27 cellular contexts compared by ENCODE assay signal in genomic region chr12:121652767-121653497, GRCh38. TPM values are rescaled to one million over a fixed set of nuclear protein-coding genes. Genes with fewer than 3 reads are reported as not detected.
DNase-seq lines count a peak whose midpoint lies in the region; ATAC-seq, FAIRE-seq and TF ChIP-seq lines count a peak whose summit lies in the region.
"Had no signal": no experiment of that assay in that cellular context is flagged by ENCODE, and none has a peak within 500 bp of the region (broad histone marks: within the 10 kb centered on the region; RNA-seq: fewer than 3 reads in every experiment).

No MANE protein-coding gene starts in this region.

- H3F3A ChIP-seq in OCI-LY1 (ENCODE audit: insufficient read depth, low read length), result no peaks in the 10 kb centered on the region

- H4K20me1 ChIP-seq in HepG2 (ENCODE audit: insufficient read depth, low read length) (no peaks in the 10 kb centered on the region), OCI-LY1 (ENCODE audit: insufficient read depth, low read length) (no peaks in the 10 kb centered on the region), keratinocyte (ENCODE audit: control insufficient read depth, extremely low read depth, insufficient read depth, low read length) (no peaks in the 10 kb centered on the region)

- peak; percentile 27 for DNase-seq in HepG2 (ENCODE audit: low spot score)
- DNase-seq in right lobe of liver, result no peak
- no peak for DNase-seq in keratinocyte (ENCODE audit: low read depth, low spot score)
- DNase-seq in SHP77 (lab: John Stamatoyannopoulos, UW), result no peak
- DNase-seq: activated CD8-positive, alpha-beta T cell treated with anti-CD3 and anti-CD28 coated beads, Interleukin-2, amount 10 ng/mL, durations not matched to agents 7 days and 5 days; activated naive CD8-positive, alpha-beta T cell treated with anti-CD3 and anti-CD28 coated beads, Interleukin-2, amount 10 ng/mL, durations not matched to agents 7 days and 5 days; colonic mucosa; COR-L47; DMS79; gastrocnemius medialis; GF-D8; hippocampal formation; immature natural killer cell; mesenchymal stem cell; MM.1S; NCI-H1436; occipital lobe had no signal

- no peaks in the 10 kb centered on the region for H3K9me3 ChIP-seq in HepG2 (ENCODE audit: low read length)
- no peaks in the 10 kb centered on the region for H3K9me3 ChIP-seq in right lobe of liver
- H3K9me3 ChIP-seq in OCI-LY1 (ENCODE audit: low read length), result no peaks in the 10 kb centered on the region
- H3K9me3 ChIP-seq in keratinocyte (ENCODE audit: control insufficient read depth, low read depth, low read length), result no peaks in the 10 kb centered on the region
- H3K9me3 ChIP-seq: ascending aorta, colonic mucosa, gastrocnemius medialis had no signal

- in situ Hi-C loops in HepG2 (cut with HindIII; ENCODE audit: extremely low pct_ligation_motif_present, low pct_unique_long_range_greater_than_20kb), result no loop called here

- H3K9ac ChIP-seq in HepG2 (ENCODE audit: insufficient read depth, low read depth, low read length) (no peak overlapping the region), OCI-LY1 (ENCODE audit: low read length) (no peak overlapping the region), keratinocyte (ENCODE audit: control insufficient read depth, extremely low read depth, insufficient read depth, low read length) (no peak overlapping the region)

- dilution Hi-C loops in keratinocyte (cut with MboI; ENCODE audit: extremely low pct_ligation_motif_present, low sequenced_read_pairs), result no loop called here

- FAIRE-seq in HepG2 (lab: Jason Lieb, UNC) (no peak), keratinocyte (lab: Jason Lieb, UNC) (peak; percentile 69)
- FAIRE-seq: GM18507 had no signal

- H2AFZ ChIP-seq in HepG2 (ENCODE audit: low read length) (no peak overlapping the region), OCI-LY1 (ENCODE audit: low read length) (no peak overlapping the region), keratinocyte (ENCODE audit: control insufficient read depth, low read length) (no peak overlapping the region)

- H3K27ac ChIP-seq in HepG2 (ENCODE audit: extremely low read length, insufficient read depth, low read length), result no peak overlapping the region
- H3K27ac ChIP-seq in right lobe of liver, result no peak overlapping the region
- no peak overlapping the region for H3K27ac ChIP-seq in OCI-LY1 (ENCODE audit: low read depth, low read length, poor library complexity, severe bottlenecking)
- no peak overlapping the region for H3K27ac ChIP-seq in keratinocyte (ENCODE audit: control insufficient read depth, insufficient read depth, low read length)
- H3K27ac ChIP-seq: ascending aorta, cardiac muscle cell, colonic mucosa, gastrocnemius medialis had no signal

- TF ChIP-seq RAD21 in HepG2 (CRISPR knock-in tag; IDR thresholded peaks at IDR 0.05), result no peak

- POLR2A ChIA-PET in HepG2 (lab: Yijun Ruan, JAX), result no interaction called here

- H3K27me3 ChIP-seq in HepG2 (ENCODE audit: control insufficient read depth in 1 of 2, insufficient read depth in 2 of 2, low read length in 2 of 2) (no peaks in the 10 kb centered on the region), right lobe of liver (no peaks in the 10 kb centered on the region), OCI-LY1 (ENCODE audit: insufficient read depth, low read length) (no peaks in the 10 kb centered on the region), keratinocyte (ENCODE audit: control insufficient read depth, extremely low read depth, insufficient read depth, low read length) (no peaks in the 10 kb centered on the region)
- H3K27me3 ChIP-seq: ascending aorta, cardiac muscle cell, colonic mucosa, gastrocnemius medialis had no signal

- TF ChIP-seq EP300 in HepG2 (IDR thresholded peaks at IDR 0.05; ENCODE audit: low read depth in 2 of 2, low read length in 2 of 2) (no peak), HepG2 (CRISPR knock-in tag; IDR thresholded peaks at IDR 0.05; ENCODE audit: borderline replicate concordance) (no peak)

- no peaks in the 10 kb centered on the region for H3K9me2 ChIP-seq in OCI-LY1 (ENCODE audit: low read depth, low read length)

- H3K4me2 ChIP-seq in HepG2 (ENCODE audit: low read depth, low read length), result peak overlapping the region; percentile 26; the same call in 1 of the 2 replicates
- H3K4me2 ChIP-seq in OCI-LY1 (ENCODE audit: low read length), result no peak overlapping the region
- H3K4me2 ChIP-seq in keratinocyte (ENCODE audit: control insufficient read depth, extremely low read depth, insufficient read depth, low read depth, low read length), result no peak overlapping the region

- 25% methylated on average over 5 of the region's 16 CpGs for WGBS in HepG2 (ENCODE audit: low lambda C conversion rate)
- WGBS in right lobe of liver (ENCODE audit: insufficient coverage, low coverage, low lambda C conversion rate, missing lambda C conversion rate), result 80% methylated on average over 7 of the region's 16 CpGs

- BruUV-seq in HepG2 (replicated peaks; lab: Mats Ljungman, UMichigan), result no TSS peak

- no peaks in the 10 kb centered on the region for H3K79me2 ChIP-seq in HepG2 (ENCODE audit: insufficient read depth, low read length)
- H3K79me2 ChIP-seq in OCI-LY1 (ENCODE audit: insufficient read depth, low read length), result no peaks in the 10 kb centered on the region
- H3K79me2 ChIP-seq in keratinocyte (ENCODE audit: control insufficient read depth, insufficient read depth, low read length), result no peaks in the 10 kb centered on the region

- TF ChIP-seq POLR2A in HepG2 (IDR thresholded peaks at IDR 0.05; ENCODE audit: insufficient read depth in 1 of 2, low read depth in 2 of 2, low read length in 2 of 2), result no peak
- no peak for TF ChIP-seq POLR2A in right lobe of liver (IDR thresholded peaks at IDR 0.05)

- H3K4me3 ChIP-seq in HepG2 (replicated peaks in 1 of 3; ENCODE audit: insufficient read depth in 1 of 3, low read depth in 2 of 3, low read length in 3 of 3) (no peak overlapping the region), right lobe of liver (no peak overlapping the region), OCI-LY1 (ENCODE audit: low read depth, low read length, poor library complexity, severe bottlenecking) (no peak overlapping the region), keratinocyte (ENCODE audit: control insufficient read depth in 2 of 3, extremely low read depth in 1 of 3, insufficient read depth in 2 of 3, low read depth in 1 of 3, low read length in 3 of 3) (no peak overlapping the region)
- H3K4me3 ChIP-seq: ascending aorta, cardiac muscle cell, colonic mucosa, gastrocnemius medialis had no signal

- no peaks in the 10 kb centered on the region for H3K9me1 ChIP-seq in keratinocyte (ENCODE audit: control insufficient read depth, extremely low read depth, insufficient read depth, low read length)

- TF ChIP-seq CTCF in HepG2 (CRISPR knock-in tag; IDR thresholded peaks at IDR 0.05) (peak; percentile 51), right lobe of liver (IDR thresholded peaks at IDR 0.05) (no peak), OCI-LY1 (IDR thresholded peaks at IDR 0.05; ENCODE audit: low read length) (peak; percentile 25; the same call in 1 of the 2 replicates), keratinocyte (optimal IDR thresholded peaks at IDR 0.05 in 1 of 3, IDR thresholded peaks at IDR 0.05 in 1 of 3, conservative IDR thresholded peaks at IDR 0.05 in 1 of 3; ENCODE audit: extremely low read depth in 1 of 3, insufficient read depth in 2 of 3, low read length in 3 of 3) (no peak)

- intact Hi-C loops in HepG2 (cut with micrococcal nuclease; ENCODE audit: unreplicated experiment) (no loop called here), right lobe of liver (cut with DNase I) (no loop called here)

- no peaks in the 10 kb centered on the region for H3K4me1 ChIP-seq in HepG2 (ENCODE audit: insufficient read depth, low read length)
- H3K4me1 ChIP-seq in right lobe of liver, result no peaks in the 10 kb centered on the region
- H3K4me1 ChIP-seq in OCI-LY1 (ENCODE audit: insufficient read depth, low read length, severe bottlenecking), result peaks cover 1% of the 10 kb centered on the region
- peaks cover 3% of the 10 kb centered on the region for H3K4me1 ChIP-seq in keratinocyte (ENCODE audit: control insufficient read depth, extremely low read depth, insufficient read depth, low read length)
- H3K4me1 ChIP-seq: ascending aorta, colonic mucosa, gastrocnemius medialis had no signal

- CTCF ChIA-PET in HepG2 (lab: Yijun Ruan, JAX; ENCODE audit: low intra/inter-chr PET ratio, low total read pairs), result no interaction called here

- peak; percentile 76 for ATAC-seq in HepG2
- no peak for ATAC-seq in right lobe of liver
- no peak for ATAC-seq in HG02870 (IDR thresholded peaks at IDR 0.05; ENCODE audit: unreplicated experiment)
- no peak for ATAC-seq in GM21528 (IDR thresholded peaks at IDR 0.05; ENCODE audit: low FRiP score, unreplicated experiment)
- ATAC-seq in GM21423 (IDR thresholded peaks at IDR 0.05; ENCODE audit: unreplicated experiment), result no peak
- ATAC-seq: activated CD8-positive, alpha-beta T cell treated with anti-CD3 and anti-CD28 coated beads, Interleukin-2, amount 10 ng/mL, durations not matched to agents 7 days and 5 days; gastrocnemius medialis; left lobe of liver; SK-N-SH treated with all-trans-retinoic acid at 6 μM for 48 hours had no signal

- H3K36me3 ChIP-seq in HepG2 (replicated peaks in 1 of 2; ENCODE audit: control insufficient read depth in 1 of 2, insufficient read depth in 2 of 2, low read length in 2 of 2) (no peaks in the 10 kb centered on the region), right lobe of liver (no peaks in the 10 kb centered on the region), OCI-LY1 (ENCODE audit: insufficient read depth, low read length) (no peaks in the 10 kb centered on the region), keratinocyte (ENCODE audit: control insufficient read depth in 2 of 2, extremely low read depth in 1 of 2, insufficient read depth in 2 of 2, low read length in 2 of 2) (no peaks in the 10 kb centered on the region)
- H3K36me3 ChIP-seq: ascending aorta, cardiac muscle cell, colonic mucosa, gastrocnemius medialis had no signal

RNA-seq across cellular contexts. Expression of gene MORN3, which starts 16.5 kb away (rescaled TPM):
- total RNA-seq in HepG2 (2016; rRNA removed; fragmentation: Illumina TruSeq; extraction: Trizol) (2.0 TPM in 2 replicates), right lobe of liver (under 1 TPM in 1 of 6 experiments, not detected in 5; 0.09 TPM)
- total RNA-seq in HepG2 (2016; cell fraction: cytosol; rRNA removed; fragmentation: Illumina TruSeq; extraction: Trizol; ENCODE audit: low read depth), result 0.53 and 2.6 TPM in 2 replicates
- 1.5 and 2.6 TPM in 2 replicates for total RNA-seq in HepG2 (2016; cell fraction: insoluble cytoplasmic fraction; rRNA removed; fragmentation: Illumina TruSeq; extraction: Trizol)
- total RNA-seq in HepG2 (2016; cell fraction: membrane; rRNA removed; fragmentation: Illumina TruSeq; extraction: Trizol), result 2.0 and 2.4 TPM in 2 replicates
- total RNA-seq in HepG2 (2016; cell fraction: nucleus; rRNA removed; fragmentation: Illumina TruSeq; extraction: Trizol), result 0.62 and 0.97 TPM in 2 replicates
- polyA plus RNA-seq in HepG2 (2011; rRNA removed) (0.98 and 1.1 TPM in 2 replicates), keratinocyte (0.30 to 0.59 TPM (median 0.57 TPM) in 3 replicates)
- 0.86 and 0.90 TPM in 2 replicates for polyA plus RNA-seq in HepG2 (2011; cell fraction: cytosol; rRNA removed)
- polyA plus RNA-seq in HepG2 (2011; cell fraction: nucleus; rRNA removed), result 0.35 and 0.48 TPM in 2 replicates
- 0.55 and 0.58 TPM in 2 replicates for polyA plus RNA-seq in HepG2 (2012)
- polyA plus RNA-seq in HepG2 (2016; cell fraction: cytosol; fragmentation: Illumina TruSeq; extraction: Trizol; ENCODE audit: low read depth), result 2.2 and 2.6 TPM in 2 replicates
- 1.3 and 1.8 TPM in 2 replicates for polyA plus RNA-seq in HepG2 (2016; cell fraction: insoluble cytoplasmic fraction; fragmentation: Illumina TruSeq; extraction: Trizol; ENCODE audit: low read depth)
- polyA plus RNA-seq in HepG2 (2016; cell fraction: membrane; fragmentation: Illumina TruSeq; extraction: Trizol; ENCODE audit: low read depth), result 1.6 TPM in 2 replicates
- 0.93 and 1.2 TPM in 2 replicates for polyA plus RNA-seq in HepG2 (2016; cell fraction: nucleus; fragmentation: Illumina TruSeq; extraction: Trizol; ENCODE audit: insufficient read depth, low read depth)
- 0.44 TPM in 1 of 2 replicates, not detected in the other for polyA minus RNA-seq in HepG2 (2011; rRNA and poly(A)+ RNA removed; ENCODE audit: low replicate concordance)
- polyA minus RNA-seq in HepG2 (2011; cell fraction: cytosol; rRNA and poly(A)+ RNA removed), result 0.18 TPM in 1 of 2 replicates, not detected in the other
- 0.13 and 0.75 TPM in 2 replicates for polyA minus RNA-seq in HepG2 (2011; cell fraction: nucleus; rRNA and poly(A)+ RNA removed)
- 0.27 TPM for polyA plus RNA-seq in keratinocyte (2011; ENCODE audit: low read depth)
- polyA plus RNA-seq in keratinocyte (2011; cell fraction: cytosol; rRNA removed), result 0.32 and 0.55 TPM in 2 replicates
- 0.45 TPM in 2 replicates for polyA plus RNA-seq in keratinocyte (2011; cell fraction: nucleus; rRNA removed)
- polyA plus RNA-seq in keratinocyte (2012; ENCODE audit: low replicate concordance), result 0.80 and 0.89 TPM in 2 replicates
- 0.16 TPM in 1 of 3 replicates, not detected in the others for polyA minus RNA-seq in keratinocyte
- polyA minus RNA-seq in keratinocyte (2011; cell fraction: cytosol; rRNA and poly(A)+ RNA removed), result not detected
- not detected in 2 replicates for polyA minus RNA-seq in keratinocyte (2011; cell fraction: nucleus; rRNA and poly(A)+ RNA removed)
- total RNA-seq: ascending aorta, colonic mucosa, gastrocnemius medialis, left lobe of liver, myocyte had no signal

RNA-seq across cellular contexts. Expression of gene ORAI1, which starts 26.6 kb away (rescaled TPM):
- total RNA-seq in HepG2 (2016; rRNA removed; fragmentation: Illumina TruSeq; extraction: Trizol) (5.9 and 9.2 TPM in 2 replicates), right lobe of liver (10 to 100 TPM in 2 of 6 experiments, 1 to 10 TPM in 4; 6.9 to 14.4 (median 9.0) TPM)
- total RNA-seq in HepG2 (2016; cell fraction: cytosol; rRNA removed; fragmentation: Illumina TruSeq; extraction: Trizol; ENCODE audit: low read depth), result 9.9 and 13.0 TPM in 2 replicates
- total RNA-seq in HepG2 (2016; cell fraction: insoluble cytoplasmic fraction; rRNA removed; fragmentation: Illumina TruSeq; extraction: Trizol), result 5.9 and 8.5 TPM in 2 replicates
- total RNA-seq in HepG2 (2016; cell fraction: membrane; rRNA removed; fragmentation: Illumina TruSeq; extraction: Trizol), result 20.1 and 22.8 TPM in 2 replicates
- total RNA-seq in HepG2 (2016; cell fraction: nucleus; rRNA removed; fragmentation: Illumina TruSeq; extraction: Trizol), result 5.2 and 6.1 TPM in 2 replicates
- polyA plus RNA-seq in HepG2 (2011; rRNA removed) (17.2 and 22.9 TPM in 2 replicates), keratinocyte (17.1 to 29.4 TPM (median 26.4 TPM) in 3 replicates)
- 16.7 and 25.1 TPM in 2 replicates for polyA plus RNA-seq in HepG2 (2011; cell fraction: cytosol; rRNA removed)
- polyA plus RNA-seq in HepG2 (2011; cell fraction: nucleus; rRNA removed), result 15.9 and 16.3 TPM in 2 replicates
- 7.9 and 10.4 TPM in 2 replicates for polyA plus RNA-seq in HepG2 (2012)
- polyA plus RNA-seq in HepG2 (2016; cell fraction: cytosol; fragmentation: Illumina TruSeq; extraction: Trizol; ENCODE audit: low read depth), result 25.7 and 30.9 TPM in 2 replicates
- 11.8 and 15.4 TPM in 2 replicates for polyA plus RNA-seq in HepG2 (2016; cell fraction: insoluble cytoplasmic fraction; fragmentation: Illumina TruSeq; extraction: Trizol; ENCODE audit: low read depth)
- 37.8 and 38.4 TPM in 2 replicates for polyA plus RNA-seq in HepG2 (2016; cell fraction: membrane; fragmentation: Illumina TruSeq; extraction: Trizol; ENCODE audit: low read depth)
- 15.0 and 18.5 TPM in 2 replicates for polyA plus RNA-seq in HepG2 (2016; cell fraction: nucleus; fragmentation: Illumina TruSeq; extraction: Trizol; ENCODE audit: insufficient read depth, low read depth)
- 35.3 and 72.8 TPM in 2 replicates for polyA minus RNA-seq in HepG2 (2011; rRNA and poly(A)+ RNA removed; ENCODE audit: low replicate concordance)
- polyA minus RNA-seq in HepG2 (2011; cell fraction: cytosol; rRNA and poly(A)+ RNA removed), result 23.0 and 25.6 TPM in 2 replicates
- 5.9 and 7.3 TPM in 2 replicates for polyA minus RNA-seq in HepG2 (2011; cell fraction: nucleus; rRNA and poly(A)+ RNA removed)
- 2.9 TPM for polyA plus RNA-seq in keratinocyte (2011; ENCODE audit: low read depth)
- 31.1 and 63.8 TPM in 2 replicates for polyA plus RNA-seq in keratinocyte (2011; cell fraction: cytosol; rRNA removed)
- 14.4 and 25.0 TPM in 2 replicates for polyA plus RNA-seq in keratinocyte (2011; cell fraction: nucleus; rRNA removed)
- 18.7 and 40.0 TPM in 2 replicates for polyA plus RNA-seq in keratinocyte (2012; ENCODE audit: low replicate concordance)
- 24.1 to 41.4 TPM (median 25.1 TPM) in 3 replicates for polyA minus RNA-seq in keratinocyte
- 87.5 TPM for polyA minus RNA-seq in keratinocyte (2011; cell fraction: cytosol; rRNA and poly(A)+ RNA removed)
- polyA minus RNA-seq in keratinocyte (2011; cell fraction: nucleus; rRNA and poly(A)+ RNA removed), result 12.6 and 17.3 TPM in 2 replicates

RNA-seq across cellular contexts. Expression of gene TMEM120B, which starts 59.6 kb away (rescaled TPM):
- total RNA-seq in HepG2 (2016; rRNA removed; fragmentation: Illumina TruSeq; extraction: Trizol) (3.8 and 7.1 TPM in 2 replicates), right lobe of liver (1 to 10 TPM; 3.3 to 6.4 (median 4.7) TPM)
- total RNA-seq in HepG2 (2016; cell fraction: cytosol; rRNA removed; fragmentation: Illumina TruSeq; extraction: Trizol; ENCODE audit: low read depth), result 4.1 and 4.4 TPM in 2 replicates
- 2.9 and 6.5 TPM in 2 replicates for total RNA-seq in HepG2 (2016; cell fraction: insoluble cytoplasmic fraction; rRNA removed; fragmentation: Illumina TruSeq; extraction: Trizol)
- 5.8 and 6.5 TPM in 2 replicates for total RNA-seq in HepG2 (2016; cell fraction: membrane; rRNA removed; fragmentation: Illumina TruSeq; extraction: Trizol)
- total RNA-seq in HepG2 (2016; cell fraction: nucleus; rRNA removed; fragmentation: Illumina TruSeq; extraction: Trizol), result 7.0 and 7.1 TPM in 2 replicates
- polyA plus RNA-seq in HepG2 (2011; rRNA removed) (12.9 and 14.3 TPM in 2 replicates), keratinocyte (6.9 to 10.5 TPM (median 10.0 TPM) in 3 replicates)
- 6.4 and 7.2 TPM in 2 replicates for polyA plus RNA-seq in HepG2 (2011; cell fraction: cytosol; rRNA removed)
- 31.6 and 33.2 TPM in 2 replicates for polyA plus RNA-seq in HepG2 (2011; cell fraction: nucleus; rRNA removed)
- polyA plus RNA-seq in HepG2 (2012), result 5.8 and 5.9 TPM in 2 replicates
- polyA plus RNA-seq in HepG2 (2016; cell fraction: cytosol; fragmentation: Illumina TruSeq; extraction: Trizol; ENCODE audit: low read depth), result 5.1 and 6.6 TPM in 2 replicates
- 4.7 and 5.1 TPM in 2 replicates for polyA plus RNA-seq in HepG2 (2016; cell fraction: insoluble cytoplasmic fraction; fragmentation: Illumina TruSeq; extraction: Trizol; ENCODE audit: low read depth)
- 6.2 and 7.5 TPM in 2 replicates for polyA plus RNA-seq in HepG2 (2016; cell fraction: membrane; fragmentation: Illumina TruSeq; extraction: Trizol; ENCODE audit: low read depth)
- 20.3 and 25.3 TPM in 2 replicates for polyA plus RNA-seq in HepG2 (2016; cell fraction: nucleus; fragmentation: Illumina TruSeq; extraction: Trizol; ENCODE audit: insufficient read depth, low read depth)
- 26.4 and 34.9 TPM in 2 replicates for polyA minus RNA-seq in HepG2 (2011; rRNA and poly(A)+ RNA removed; ENCODE audit: low replicate concordance)
- 8.7 and 9.2 TPM in 2 replicates for polyA minus RNA-seq in HepG2 (2011; cell fraction: cytosol; rRNA and poly(A)+ RNA removed)
- polyA minus RNA-seq in HepG2 (2011; cell fraction: nucleus; rRNA and poly(A)+ RNA removed), result 9.5 and 9.8 TPM in 2 replicates
- 2.0 TPM for polyA plus RNA-seq in keratinocyte (2011; ENCODE audit: low read depth)
- 5.1 and 5.9 TPM in 2 replicates for polyA plus RNA-seq in keratinocyte (2011; cell fraction: cytosol; rRNA removed)
- polyA plus RNA-seq in keratinocyte (2011; cell fraction: nucleus; rRNA removed), result 24.1 and 31.0 TPM in 2 replicates
- polyA plus RNA-seq in keratinocyte (2012; ENCODE audit: low replicate concordance), result 3.3 and 8.0 TPM in 2 replicates
- 17.7 to 26.5 TPM (median 23.7 TPM) in 3 replicates for polyA minus RNA-seq in keratinocyte
- 13.0 TPM for polyA minus RNA-seq in keratinocyte (2011; cell fraction: cytosol; rRNA and poly(A)+ RNA removed)
- polyA minus RNA-seq in keratinocyte (2011; cell fraction: nucleus; rRNA and poly(A)+ RNA removed), result 14.1 and 17.2 TPM in 2 replicates

Comparison
In these comparisons a context has a peak if more than half of its experiments do, and no peak if none do; other contexts are left out.
1. CTCF ChIP-seq: peak in HepG2 (single experiment) and OCI-LY1 (single experiment); none in right lobe of liver (0 of 4) and keratinocyte (0 of 3).